1 cellular context compared by ENCODE assay signal in the genomic region with DNA sequence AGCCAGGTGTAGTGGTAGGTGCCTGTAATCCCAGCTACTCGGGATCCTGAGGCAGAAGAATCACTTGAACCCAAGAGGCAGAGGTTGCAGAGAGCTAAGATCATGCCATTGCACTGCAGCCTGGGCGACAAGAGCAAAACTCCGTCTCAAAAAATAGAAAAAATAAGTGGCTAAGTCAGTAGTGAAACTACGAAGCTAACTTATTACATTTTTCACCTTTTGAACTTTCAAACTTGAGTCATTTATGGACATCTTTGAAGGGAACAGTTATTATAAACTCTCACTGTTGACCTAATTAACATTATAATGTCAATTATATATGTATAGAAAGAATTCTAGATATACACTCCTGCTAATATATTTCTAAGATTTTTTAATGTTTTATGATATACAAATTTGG.
A peak's percentile ranks its signal among the peaks of the same experiment; 100 is the strongest.
TF ChIP-seq lines count a peak whose summit lies in the region.

No MANE protein-coding gene starts in this region.

TF ChIP-seq in GM12878, 131 proteins besides CTCF, POLR2A, EP300 and RAD21 (continued from another document and continues in another):
- TF ChIP-seq, protein P1, sequence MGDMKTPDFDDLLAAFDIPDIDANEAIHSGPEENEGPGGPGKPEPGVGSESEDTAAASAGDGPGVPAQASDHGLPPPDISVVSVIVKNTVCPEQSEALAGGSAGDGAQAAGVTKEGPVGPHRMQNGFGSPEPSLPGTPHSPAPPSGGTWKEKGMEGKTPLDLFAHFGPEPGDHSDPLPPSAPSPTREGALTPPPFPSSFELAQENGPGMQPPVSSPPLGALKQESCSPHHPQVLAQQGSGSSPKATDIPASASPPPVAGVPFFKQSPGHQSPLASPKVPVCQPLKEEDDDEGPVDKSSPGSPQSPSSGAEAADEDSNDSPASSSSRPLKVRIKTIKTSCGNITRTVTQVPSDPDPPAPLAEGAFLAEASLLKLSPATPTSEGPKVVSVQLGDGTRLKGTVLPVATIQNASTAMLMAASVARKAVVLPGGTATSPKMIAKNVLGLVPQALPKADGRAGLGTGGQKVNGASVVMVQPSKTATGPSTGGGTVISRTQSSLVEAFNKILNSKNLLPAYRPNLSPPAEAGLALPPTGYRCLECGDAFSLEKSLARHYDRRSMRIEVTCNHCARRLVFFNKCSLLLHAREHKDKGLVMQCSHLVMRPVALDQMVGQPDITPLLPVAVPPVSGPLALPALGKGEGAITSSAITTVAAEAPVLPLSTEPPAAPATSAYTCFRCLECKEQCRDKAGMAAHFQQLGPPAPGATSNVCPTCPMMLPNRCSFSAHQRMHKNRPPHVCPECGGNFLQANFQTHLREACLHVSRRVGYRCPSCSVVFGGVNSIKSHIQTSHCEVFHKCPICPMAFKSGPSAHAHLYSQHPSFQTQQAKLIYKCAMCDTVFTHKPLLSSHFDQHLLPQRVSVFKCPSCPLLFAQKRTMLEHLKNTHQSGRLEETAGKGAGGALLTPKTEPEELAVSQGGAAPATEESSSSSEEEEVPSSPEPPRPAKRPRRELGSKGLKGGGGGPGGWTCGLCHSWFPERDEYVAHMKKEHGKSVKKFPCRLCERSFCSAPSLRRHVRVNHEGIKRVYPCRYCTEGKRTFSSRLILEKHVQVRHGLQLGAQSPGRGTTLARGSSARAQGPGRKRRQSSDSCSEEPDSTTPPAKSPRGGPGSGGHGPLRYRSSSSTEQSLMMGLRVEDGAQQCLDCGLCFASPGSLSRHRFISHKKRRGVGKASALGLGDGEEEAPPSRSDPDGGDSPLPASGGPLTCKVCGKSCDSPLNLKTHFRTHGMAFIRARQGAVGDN (IDR thresholded peaks at IDR 0.05), result no peak
- TF ChIP-seq STAT3 (IDR thresholded peaks at IDR 0.05; ENCODE audit: low read depth, low read length) (no peak), MEF2A (IDR thresholded peaks at IDR 0.05; ENCODE audit: insufficient read depth, low read depth, low read length) (0 out of 2 replicates have a peak, but pooled peaks have one; percentile 29), RUNX3 (IDR thresholded peaks at IDR 0.05; ENCODE audit: low read length) (peak; percentile 30), PAX5 (IDR thresholded peaks at IDR 0.05; ENCODE audit: borderline replicate concordance, low read depth, low read length) (no peak), ZZZ3 (IDR thresholded peaks at IDR 0.05; ENCODE audit: control insufficient read depth, insufficient read length, low read depth) (no peak), DPF2 (IDR thresholded peaks at IDR 0.05) (no peak), BMI1 (IDR thresholded peaks at IDR 0.05; ENCODE audit: borderline replicate concordance) (no peak), MYB (IDR thresholded peaks at IDR 0.05; ENCODE audit: borderline replicate concordance, low read depth, low read length) (no peak), BACH1 (IDR thresholded peaks at IDR 0.05; ENCODE audit: borderline replicate concordance) (no peak), JUNB (IDR thresholded peaks at IDR 0.05) (peak; percentile 73), CHD4 (IDR thresholded peaks at IDR 0.05) (no peak), EZH2 (IDR thresholded peaks at IDR 0.05; ENCODE audit: borderline replicate concordance, control insufficient read depth, low read depth, low read length) (no peak), TCF7 (IDR thresholded peaks at IDR 0.05; ENCODE audit: borderline replicate concordance) (no peak), EED (IDR thresholded peaks at IDR 0.05; ENCODE audit: low read depth) (no peak), NR2F1 (conservative IDR thresholded peaks at IDR 0.05) (no peak), IKZF1 (conservative IDR thresholded peaks at IDR 0.05) (no peak), CBX5 (IDR thresholded peaks at IDR 0.05; ENCODE audit: low read depth) (peak; percentile 87; the same call in 1 of the 2 replicates), HDAC6 (IDR thresholded peaks at IDR 0.05; ENCODE audit: unreplicated experiment) (no peak), TCF3 (IDR thresholded peaks at IDR 0.05; ENCODE audit: borderline replicate concordance, insufficient read depth, low read depth, low read length) (no peak), SREBF1 (IDR thresholded peaks at IDR 0.05; ENCODE audit: low read length) (no peak), LARP7 (IDR thresholded peaks at IDR 0.05) (no peak), SUZ12 (IDR thresholded peaks at IDR 0.05; ENCODE audit: unreplicated experiment) (no peak), PML (IDR thresholded peaks at IDR 0.05; ENCODE audit: low read length) (no peak), RFX5 (IDR thresholded peaks at IDR 0.05; ENCODE audit: low read depth, low read length) (no peak), RAD51 (IDR thresholded peaks at IDR 0.05) (no peak), CBX3 (IDR thresholded peaks at IDR 0.05; ENCODE audit: borderline replicate concordance, low read depth) (no peak)
- TF ChIP-seq, protein P2, sequence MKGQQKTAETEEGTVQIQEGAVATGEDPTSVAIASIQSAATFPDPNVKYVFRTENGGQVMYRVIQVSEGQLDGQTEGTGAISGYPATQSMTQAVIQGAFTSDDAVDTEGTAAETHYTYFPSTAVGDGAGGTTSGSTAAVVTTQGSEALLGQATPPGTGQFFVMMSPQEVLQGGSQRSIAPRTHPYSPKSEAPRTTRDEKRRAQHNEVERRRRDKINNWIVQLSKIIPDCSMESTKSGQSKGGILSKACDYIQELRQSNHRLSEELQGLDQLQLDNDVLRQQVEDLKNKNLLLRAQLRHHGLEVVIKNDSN (IDR thresholded peaks at IDR 0.05; ENCODE audit: borderline replicate concordance, extremely low read length, insufficient read depth, low read depth, low read length), result no peak
- TF ChIP-seq, protein P3, sequence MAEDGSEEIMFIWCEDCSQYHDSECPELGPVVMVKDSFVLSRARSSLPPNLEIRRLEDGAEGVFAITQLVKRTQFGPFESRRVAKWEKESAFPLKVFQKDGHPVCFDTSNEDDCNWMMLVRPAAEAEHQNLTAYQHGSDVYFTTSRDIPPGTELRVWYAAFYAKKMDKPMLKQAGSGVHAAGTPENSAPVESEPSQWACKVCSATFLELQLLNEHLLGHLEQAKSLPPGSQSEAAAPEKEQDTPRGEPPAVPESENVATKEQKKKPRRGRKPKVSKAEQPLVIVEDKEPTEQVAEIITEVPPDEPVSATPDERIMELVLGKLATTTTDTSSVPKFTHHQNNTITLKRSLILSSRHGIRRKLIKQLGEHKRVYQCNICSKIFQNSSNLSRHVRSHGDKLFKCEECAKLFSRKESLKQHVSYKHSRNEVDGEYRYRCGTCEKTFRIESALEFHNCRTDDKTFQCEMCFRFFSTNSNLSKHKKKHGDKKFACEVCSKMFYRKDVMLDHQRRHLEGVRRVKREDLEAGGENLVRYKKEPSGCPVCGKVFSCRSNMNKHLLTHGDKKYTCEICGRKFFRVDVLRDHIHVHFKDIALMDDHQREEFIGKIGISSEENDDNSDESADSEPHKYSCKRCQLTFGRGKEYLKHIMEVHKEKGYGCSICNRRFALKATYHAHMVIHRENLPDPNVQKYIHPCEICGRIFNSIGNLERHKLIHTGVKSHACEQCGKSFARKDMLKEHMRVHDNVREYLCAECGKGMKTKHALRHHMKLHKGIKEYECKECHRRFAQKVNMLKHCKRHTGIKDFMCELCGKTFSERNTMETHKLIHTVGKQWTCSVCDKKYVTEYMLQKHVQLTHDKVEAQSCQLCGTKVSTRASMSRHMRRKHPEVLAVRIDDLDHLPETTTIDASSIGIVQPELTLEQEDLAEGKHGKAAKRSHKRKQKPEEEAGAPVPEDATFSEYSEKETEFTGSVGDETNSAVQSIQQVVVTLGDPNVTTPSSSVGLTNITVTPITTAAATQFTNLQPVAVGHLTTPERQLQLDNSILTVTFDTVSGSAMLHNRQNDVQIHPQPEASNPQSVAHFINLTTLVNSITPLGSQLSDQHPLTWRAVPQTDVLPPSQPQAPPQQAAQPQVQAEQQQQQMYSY (CRISPR knock-in tag; IDR thresholded peaks at IDR 0.05), result no peak
- TF ChIP-seq, protein P4, sequence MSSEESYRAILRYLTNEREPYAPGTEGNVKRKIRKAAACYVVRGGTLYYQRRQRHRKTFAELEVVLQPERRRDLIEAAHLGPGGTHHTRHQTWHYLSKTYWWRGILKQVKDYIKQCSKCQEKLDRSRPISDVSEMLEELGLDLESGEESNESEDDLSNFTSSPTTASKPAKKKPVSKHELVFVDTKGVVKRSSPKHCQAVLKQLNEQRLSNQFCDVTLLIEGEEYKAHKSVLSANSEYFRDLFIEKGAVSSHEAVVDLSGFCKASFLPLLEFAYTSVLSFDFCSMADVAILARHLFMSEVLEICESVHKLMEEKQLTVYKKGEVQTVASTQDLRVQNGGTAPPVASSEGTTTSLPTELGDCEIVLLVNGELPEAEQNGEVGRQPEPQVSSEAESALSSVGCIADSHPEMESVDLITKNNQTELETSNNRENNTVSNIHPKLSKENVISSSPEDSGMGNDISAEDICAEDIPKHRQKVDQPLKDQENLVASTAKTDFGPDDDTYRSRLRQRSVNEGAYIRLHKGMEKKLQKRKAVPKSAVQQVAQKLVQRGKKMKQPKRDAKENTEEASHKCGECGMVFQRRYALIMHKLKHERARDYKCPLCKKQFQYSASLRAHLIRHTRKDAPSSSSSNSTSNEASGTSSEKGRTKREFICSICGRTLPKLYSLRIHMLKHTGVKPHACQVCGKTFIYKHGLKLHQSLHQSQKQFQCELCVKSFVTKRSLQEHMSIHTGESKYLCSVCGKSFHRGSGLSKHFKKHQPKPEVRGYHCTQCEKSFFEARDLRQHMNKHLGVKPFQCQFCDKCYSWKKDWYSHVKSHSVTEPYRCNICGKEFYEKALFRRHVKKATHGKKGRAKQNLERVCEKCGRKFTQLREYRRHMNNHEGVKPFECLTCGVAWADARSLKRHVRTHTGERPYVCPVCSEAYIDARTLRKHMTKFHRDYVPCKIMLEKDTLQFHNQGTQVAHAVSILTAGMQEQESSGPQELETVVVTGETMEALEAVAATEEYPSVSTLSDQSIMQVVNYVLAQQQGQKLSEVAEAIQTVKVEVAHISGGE (CRISPR knock-in tag; IDR thresholded peaks at IDR 0.05), result no peak
- TF ChIP-seq, protein P5, sequence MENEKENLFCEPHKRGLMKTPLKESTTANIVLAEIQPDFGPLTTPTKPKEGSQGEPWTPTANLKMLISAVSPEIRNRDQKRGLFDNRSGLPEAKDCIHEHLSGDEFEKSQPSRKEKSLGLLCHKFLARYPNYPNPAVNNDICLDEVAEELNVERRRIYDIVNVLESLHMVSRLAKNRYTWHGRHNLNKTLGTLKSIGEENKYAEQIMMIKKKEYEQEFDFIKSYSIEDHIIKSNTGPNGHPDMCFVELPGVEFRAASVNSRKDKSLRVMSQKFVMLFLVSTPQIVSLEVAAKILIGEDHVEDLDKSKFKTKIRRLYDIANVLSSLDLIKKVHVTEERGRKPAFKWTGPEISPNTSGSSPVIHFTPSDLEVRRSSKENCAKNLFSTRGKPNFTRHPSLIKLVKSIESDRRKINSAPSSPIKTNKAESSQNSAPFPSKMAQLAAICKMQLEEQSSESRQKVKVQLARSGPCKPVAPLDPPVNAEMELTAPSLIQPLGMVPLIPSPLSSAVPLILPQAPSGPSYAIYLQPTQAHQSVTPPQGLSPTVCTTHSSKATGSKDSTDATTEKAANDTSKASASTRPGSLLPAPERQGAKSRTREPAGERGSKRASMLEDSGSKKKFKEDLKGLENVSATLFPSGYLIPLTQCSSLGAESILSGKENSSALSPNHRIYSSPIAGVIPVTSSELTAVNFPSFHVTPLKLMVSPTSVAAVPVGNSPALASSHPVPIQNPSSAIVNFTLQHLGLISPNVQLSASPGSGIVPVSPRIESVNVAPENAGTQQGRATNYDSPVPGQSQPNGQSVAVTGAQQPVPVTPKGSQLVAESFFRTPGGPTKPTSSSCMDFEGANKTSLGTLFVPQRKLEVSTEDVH (IDR thresholded peaks at IDR 0.05; ENCODE audit: low read depth, partially characterized antibody), result no peak
- TF ChIP-seq, protein P6, sequence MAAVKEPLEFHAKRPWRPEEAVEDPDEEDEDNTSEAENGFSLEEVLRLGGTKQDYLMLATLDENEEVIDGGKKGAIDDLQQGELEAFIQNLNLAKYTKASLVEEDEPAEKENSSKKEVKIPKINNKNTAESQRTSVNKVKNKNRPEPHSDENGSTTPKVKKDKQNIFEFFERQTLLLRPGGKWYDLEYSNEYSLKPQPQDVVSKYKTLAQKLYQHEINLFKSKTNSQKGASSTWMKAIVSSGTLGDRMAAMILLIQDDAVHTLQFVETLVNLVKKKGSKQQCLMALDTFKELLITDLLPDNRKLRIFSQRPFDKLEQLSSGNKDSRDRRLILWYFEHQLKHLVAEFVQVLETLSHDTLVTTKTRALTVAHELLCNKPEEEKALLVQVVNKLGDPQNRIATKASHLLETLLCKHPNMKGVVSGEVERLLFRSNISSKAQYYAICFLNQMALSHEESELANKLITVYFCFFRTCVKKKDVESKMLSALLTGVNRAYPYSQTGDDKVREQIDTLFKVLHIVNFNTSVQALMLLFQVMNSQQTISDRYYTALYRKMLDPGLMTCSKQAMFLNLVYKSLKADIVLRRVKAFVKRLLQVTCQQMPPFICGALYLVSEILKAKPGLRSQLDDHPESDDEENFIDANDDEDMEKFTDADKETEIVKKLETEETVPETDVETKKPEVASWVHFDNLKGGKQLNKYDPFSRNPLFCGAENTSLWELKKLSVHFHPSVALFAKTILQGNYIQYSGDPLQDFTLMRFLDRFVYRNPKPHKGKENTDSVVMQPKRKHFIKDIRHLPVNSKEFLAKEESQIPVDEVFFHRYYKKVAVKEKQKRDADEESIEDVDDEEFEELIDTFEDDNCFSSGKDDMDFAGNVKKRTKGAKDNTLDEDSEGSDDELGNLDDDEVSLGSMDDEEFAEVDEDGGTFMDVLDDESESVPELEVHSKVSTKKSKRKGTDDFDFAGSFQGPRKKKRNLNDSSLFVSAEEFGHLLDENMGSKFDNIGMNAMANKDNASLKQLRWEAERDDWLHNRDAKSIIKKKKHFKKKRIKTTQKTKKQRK (IDR thresholded peaks at IDR 0.05; ENCODE audit: low read depth, low read length), result no peak
- TF ChIP-seq, protein P7, sequence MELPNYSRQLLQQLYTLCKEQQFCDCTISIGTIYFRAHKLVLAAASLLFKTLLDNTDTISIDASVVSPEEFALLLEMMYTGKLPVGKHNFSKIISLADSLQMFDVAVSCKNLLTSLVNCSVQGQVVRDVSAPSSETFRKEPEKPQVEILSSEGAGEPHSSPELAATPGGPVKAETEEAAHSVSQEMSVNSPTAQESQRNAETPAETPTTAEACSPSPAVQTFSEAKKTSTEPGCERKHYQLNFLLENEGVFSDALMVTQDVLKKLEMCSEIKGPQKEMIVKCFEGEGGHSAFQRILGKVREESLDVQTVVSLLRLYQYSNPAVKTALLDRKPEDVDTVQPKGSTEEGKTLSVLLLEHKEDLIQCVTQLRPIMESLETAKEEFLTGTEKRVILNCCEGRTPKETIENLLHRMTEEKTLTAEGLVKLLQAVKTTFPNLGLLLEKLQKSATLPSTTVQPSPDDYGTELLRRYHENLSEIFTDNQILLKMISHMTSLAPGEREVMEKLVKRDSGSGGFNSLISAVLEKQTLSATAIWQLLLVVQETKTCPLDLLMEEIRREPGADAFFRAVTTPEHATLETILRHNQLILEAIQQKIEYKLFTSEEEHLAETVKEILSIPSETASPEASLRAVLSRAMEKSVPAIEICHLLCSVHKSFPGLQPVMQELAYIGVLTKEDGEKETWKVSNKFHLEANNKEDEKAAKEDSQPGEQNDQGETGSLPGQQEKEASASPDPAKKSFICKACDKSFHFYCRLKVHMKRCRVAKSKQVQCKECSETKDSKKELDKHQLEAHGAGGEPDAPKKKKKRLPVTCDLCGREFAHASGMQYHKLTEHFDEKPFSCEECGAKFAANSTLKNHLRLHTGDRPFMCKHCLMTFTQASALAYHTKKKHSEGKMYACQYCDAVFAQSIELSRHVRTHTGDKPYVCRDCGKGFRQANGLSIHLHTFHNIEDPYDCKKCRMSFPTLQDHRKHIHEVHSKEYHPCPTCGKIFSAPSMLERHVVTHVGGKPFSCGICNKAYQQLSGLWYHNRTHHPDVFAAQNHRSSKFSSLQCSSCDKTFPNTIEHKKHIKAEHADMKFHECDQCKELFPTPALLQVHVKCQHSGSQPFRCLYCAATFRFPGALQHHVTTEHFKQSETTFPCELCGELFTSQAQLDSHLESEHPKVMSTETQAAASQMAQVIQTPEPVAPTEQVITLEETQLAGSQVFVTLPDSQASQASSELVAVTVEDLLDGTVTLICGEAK (IDR thresholded peaks at IDR 0.05; ENCODE audit: borderline replicate concordance), result no peak
